ENCODE assay signal across 8 cellular contexts in genomic region chr2:71070294-71071025, GRCh38.
DNase-seq lines count a peak whose midpoint lies in the region; ATAC-seq and TF ChIP-seq lines count a peak whose summit lies in the region.

No MANE protein-coding gene starts in this region.

- DNase-seq in 8988T (peak; percentile 57), GM06990 (ENCODE audit: extremely low read depth, insufficient read length) (peak; percentile 28), NCI-H82 treated with DMSO at 0.1 percent for 48 hours (lab: John Stamatoyannopoulos, UW; ENCODE audit: unreplicated experiment) (peak; percentile 10), choroid plexus epithelial cell (ENCODE audit: low read depth) (peak; percentile 65), NCI-H128 (lab: John Stamatoyannopoulos, UW; ENCODE audit: unreplicated experiment) (no peak)

- no peaks in the 10 kb centered on the region for H3K27me3 Mint-ChIP-seq in nephron (ENCODE audit: low read depth)

- no peak for ATAC-seq in HG03095 (IDR thresholded peaks at IDR 0.05; ENCODE audit: unreplicated experiment)
- no peak for ATAC-seq in GM21529 (IDR thresholded peaks at IDR 0.05; ENCODE audit: unreplicated experiment)

- peaks cover 36% of the 10 kb centered on the region for H3K36me3 Mint-ChIP-seq in nephron (ENCODE audit: low read depth)

- TF ChIP-seq CTCF in GM06990 (IDR thresholded peaks at IDR 0.05; ENCODE audit: insufficient read depth, low read length, poor library complexity, severe bottlenecking) (peak; percentile 35), choroid plexus epithelial cell (conservative IDR thresholded peaks at IDR 0.05; ENCODE audit: low read depth, low read length) (peak; percentile 61), nephron (IDR thresholded peaks at IDR 0.05; ENCODE audit: unreplicated experiment in 3 of 3) (peak in 2 of 3 experiments; percentile 22 to 24)

- peaks cover 25% of the 10 kb centered on the region for H3K4me1 Mint-ChIP-seq in nephron

- no peaks in the 10 kb centered on the region for H3K27me3 ChIP-seq in GM06990 (replicated peaks; ENCODE audit: control insufficient read depth, insufficient read depth, low read length)

- H3K4me3 Mint-ChIP-seq in nephron, result peak overlapping the region; percentile 90 to 94 (median 93)

- H3K9me3 Mint-ChIP-seq in nephron, result no peaks in the 10 kb centered on the region

- H3K36me3 ChIP-seq in GM06990 (ENCODE audit: control insufficient read depth, insufficient read depth, low read length), result peaks cover 21% of the 10 kb centered on the region

- peak overlapping the region; percentile 79 for H3K4me3 ChIP-seq in GM06990 (replicated peaks; ENCODE audit: low read depth, low read length)
- no peak overlapping the region for H3K4me3 ChIP-seq in choroid plexus epithelial cell (ENCODE audit: low read depth, low read length)

- peak overlapping the region in 2 of 3 experiments; percentile 88 to 98 for H3K27ac Mint-ChIP-seq in nephron
